Comparison of ENCODE assay signal across 12 cellular contexts in genomic region chr12:68630050-68630449, GRCh38. TPM values are rescaled to one million over a fixed set of nuclear protein-coding genes. Genes with fewer than 3 reads are reported as not detected.
DNase-seq lines count a peak whose midpoint lies in the region; ATAC-seq, FAIRE-seq and TF ChIP-seq lines count a peak whose summit lies in the region.
"Had no signal": no experiment of that assay in that cellular context is flagged by ENCODE, and none has a peak within 500 bp of the region (broad histone marks: within the 10 kb centered on the region; RNA-seq: fewer than 3 reads in every experiment).

No MANE protein-coding gene starts in this region.

- H3K9me3 Mint-ChIP-seq in natural killer cell, result no peaks in the 10 kb centered on the region

- H3K27me3 Mint-ChIP-seq in natural killer cell (ENCODE audit: low read depth in 2 of 2), result no peaks in the 10 kb centered on the region
- H3K27me3 Mint-ChIP-seq: brain had no signal

- no peak overlapping the region for H3K9ac ChIP-seq in BLaER1 treated with 17β-estradiol and CSF1 and Interleukin-3, amounts not matched to agents 10 nM and 100 nM
- no peak overlapping the region for H3K9ac ChIP-seq in GM12878 (ENCODE audit: control insufficient read depth, insufficient read depth, low read length)

- no peak overlapping the region for H3K4me3 ChIP-seq in BLaER1 treated with 17β-estradiol and CSF1 and Interleukin-3, amounts not matched to agents 10 nM and 100 nM
- H3K4me3 ChIP-seq in HEK293 (ENCODE audit: low read depth, low read length), result no peak overlapping the region
- peak overlapping the region; percentile 33; the same call in 1 of the 2 replicates for H3K4me3 ChIP-seq in GM12878
- no peak overlapping the region for H3K4me3 ChIP-seq in ascending aorta
- H3K4me3 ChIP-seq: Peyer's patch had no signal

- no peak for TF ChIP-seq CTCF in HEK293 (tag by site-specific recombination; IDR thresholded peaks at IDR 0.05)
- TF ChIP-seq CTCF in GM12878 (IDR thresholded peaks at IDR 0.05 in 2 of 3, conservative IDR thresholded peaks at IDR 0.05 in 1 of 3; ENCODE audit: control insufficient read depth in 2 of 3, extremely low read depth in 1 of 3, insufficient read depth in 1 of 3, low read depth in 3 of 3, low read length in 3 of 3), result no peak
- no peak for TF ChIP-seq CTCF in natural killer cell (IDR thresholded peaks at IDR 0.05)
- TF ChIP-seq CTCF in ascending aorta (IDR thresholded peaks at IDR 0.05), result no peak

- RAD21 ChIA-PET in GM12878 (lab: Charles Lee; ENCODE audit: unreplicated experiment), result interaction anchor here (0.8 to 3.8 kb wide), 6 partner anchors 11 to 274 kb away, joined by 3 to 24 read pairs (median 4); partner anchors contain the start of gene RAP1B

- peak overlapping the region in 10 of 11 experiments; percentile 2 to 80 (median 32); a peak in 13 of 22 replicates for H3K4me2 ChIP-seq in BLaER1 treated with 17β-estradiol and CSF1 and Interleukin-3, amounts not matched to agents 10 nM and 100 nM
- peak overlapping the region; percentile 51 for H3K4me2 ChIP-seq in GM12878 (ENCODE audit: control insufficient read depth, insufficient read depth)

- no peak for TF ChIP-seq RAD21 in GM12878 (IDR thresholded peaks at IDR 0.05; ENCODE audit: insufficient read depth, low read depth, low read length)

- peaks cover 78 to 100% (median 99%) of the 10 kb centered on the region in 11 experiments for H4K20me1 ChIP-seq in BLaER1 treated with 17β-estradiol and CSF1 and Interleukin-3, amounts not matched to agents 10 nM and 100 nM
- no peaks in the 10 kb centered on the region for H4K20me1 ChIP-seq in GM12878 (ENCODE audit: control insufficient read depth, insufficient read depth)

- BruUV-seq in GM12878 (replicated peaks; lab: Mats Ljungman, UMichigan), result no TSS peak

- peaks cover 12% of the 10 kb centered on the region for H3K36me3 Mint-ChIP-seq in natural killer cell

- ATAC-seq in GM12878, result peak; percentile 25
- ATAC-seq in natural killer cell, result peak; percentile 19 to 48 (median 46)
- no peak for ATAC-seq in GM18861 (IDR thresholded peaks at IDR 0.05; ENCODE audit: unreplicated experiment)

- H3K27ac Mint-ChIP-seq in natural killer cell, result peak overlapping the region; percentile 84 to 95

- no peak for TF ChIP-seq EP300 in GM12878 (IDR thresholded peaks at IDR 0.05; ENCODE audit: borderline replicate concordance in 1 of 2, control insufficient read depth in 1 of 2, low read depth in 2 of 2, low read length in 2 of 2)

- H3K4me3 Mint-ChIP-seq in natural killer cell, result peak overlapping the region; percentile 57
- H3K4me3 Mint-ChIP-seq: brain had no signal

- no peak for DNase-seq in GM12878 (ENCODE audit: low read depth, low spot score)
- DNase-seq in natural killer cell, result no peak
- no peak for DNase-seq in ascending aorta (ENCODE audit: low spot score in 2 of 2)
- DNase-seq in SIG-M5 treated with dmso at 0.1 percent for 504 hours (lab: John Stamatoyannopoulos, UW; ENCODE audit: unreplicated experiment), result no peak
- no peak for DNase-seq in urothelium cell line (ENCODE audit: low spot score)
- DNase-seq: NCI-H2227 treated with DMSO at 0.1 percent for 48 hours; Peyer's patch; stimulated activated CD4-positive, alpha-beta T cell treated with anti-CD3 and anti-CD28 coated beads, Interleukin-2, amount 100 ng/mL, for 48 hours had no signal

- POLR2A ChIA-PET in HEK293 (lab: Yijun Ruan, JAX), result no interaction called here
- POLR2A ChIA-PET in GM12878 (lab: Charles Lee), result interaction anchor here (0.6 to 1.7 kb wide), 6 partner anchors 8 to 20 kb away, joined by 3 to 12 read pairs (median 4); partner anchors contain the start of gene RAP1B

- no peaks in the 10 kb centered on the region for H3K27me3 ChIP-seq in BLaER1 treated with 17β-estradiol and CSF1 and Interleukin-3, amounts not matched to agents 10 nM and 100 nM
- H3K27me3 ChIP-seq in GM12878 (replicated peaks in 1 of 2; ENCODE audit: control insufficient read depth in 2 of 2, insufficient read depth in 2 of 2, low read length in 1 of 2) (no peaks in the 10 kb centered on the region), ascending aorta (no peaks in the 10 kb centered on the region)
- H3K27me3 ChIP-seq: Peyer's patch had no signal

- H3K27ac ChIP-seq in BLaER1 treated with 17β-estradiol and CSF1 and Interleukin-3, amounts not matched to agents 10 nM and 100 nM, result no peak overlapping the region
- H3K27ac ChIP-seq in HEK293 (ENCODE audit: extremely low read depth, low read depth, low read length), result no peak overlapping the region
- 0 out of 2 replicates have a peak overlapping the region, but pooled peaks have one; percentile 20 for H3K27ac ChIP-seq in GM12878 (ENCODE audit: control insufficient read depth, insufficient read depth)
- no peak overlapping the region for H3K27ac ChIP-seq in ascending aorta
- H3K27ac ChIP-seq: Peyer's patch had no signal

- SMC1A ChIA-PET in GM12878 (lab: Charles Lee; ENCODE audit: uncharacterized antibody, unreplicated experiment), result interaction anchor here (0.5 to 3.3 kb wide), 10 partner anchors 9 to 335 kb away, joined by 3 to 23 read pairs (median 5); no protein-coding TSS in a partner anchor

- TF ChIP-seq POLR2A in GM12878 (IDR thresholded peaks at IDR 0.05; ENCODE audit: low read depth, low read length), result no peak

- intact Hi-C loops in GM12878 (cut with micrococcal nuclease; ENCODE audit: unreplicated experiment), result loop anchor here (2.0 to 5.0 kb wide), 2 partner anchors 15 to 273 kb away; no protein-coding TSS in a partner anchor
- intact Hi-C loops in natural killer cell (cut with micrococcal nuclease), result loop anchor here (2.0 kb wide), 1 partner anchor 13 kb away; no protein-coding TSS in a partner anchor
- intact Hi-C loops in ascending aorta (cut with DNase I), result no loop called here

- CTCF ChIA-PET in HEK293 (lab: Yijun Ruan, JAX) (no interaction called here), GM12878 (lab: Yijun Ruan, JAX) (interaction anchor here (1.0 to 1.8 kb wide), 2 partner anchors 10 to 13 kb away, joined by 5 to 6 read pairs; no protein-coding TSS in a partner anchor)

- H3K4me1 Mint-ChIP-seq in natural killer cell, result peaks cover 89% of the 10 kb centered on the region in 2 donors

- H3K4me1 ChIP-seq in BLaER1 treated with 17β-estradiol and CSF1 and Interleukin-3, amounts not matched to agents 10 nM and 100 nM, result peaks cover 23 to 95% (median 58%) of the 10 kb centered on the region in 10 experiments
- H3K4me1 ChIP-seq in HEK293 (ENCODE audit: control insufficient read depth, insufficient read depth, low read length), result peaks cover 8% of the 10 kb centered on the region; the same call in 1 of the 2 replicates
- H3K4me1 ChIP-seq in GM12878 (ENCODE audit: control insufficient read depth, insufficient read depth, low read length), result peaks cover 54% of the 10 kb centered on the region
- peaks cover 0 to 7% of the 10 kb centered on the region in 2 donors for H3K4me1 ChIP-seq in ascending aorta

- FAIRE-seq in GM12878 (lab: Jason Lieb, UNC), result no peak
- no peak for FAIRE-seq in urothelium cell line (lab: Jason Lieb, UNC)

- H3K36me3 ChIP-seq in BLaER1 treated with 17β-estradiol and CSF1 and Interleukin-3, amounts not matched to agents 10 nM and 100 nM, result peaks cover 40 to 87% (median 49%) of the 10 kb centered on the region in 11 experiments
- H3K36me3 ChIP-seq in HEK293 (ENCODE audit: control insufficient read depth in 2 of 2, insufficient read depth in 1 of 2, low read length in 2 of 2) (peaks cover 0 to 24% of the 10 kb centered on the region in 2 experiments; a peak in 1 of 3 replicates), GM12878 (ENCODE audit: control insufficient read depth in 2 of 2, insufficient read depth in 2 of 2, low read length in 1 of 2) (peaks cover 1 to 5% of the 10 kb centered on the region in 2 experiments; a peak in 2 of 4 replicates), ascending aorta (peaks cover 0 to 16% of the 10 kb centered on the region in 2 donors)

- in situ Hi-C loops in GM12878 (cut with MboI), result no loop called here

- H3K79me2 ChIP-seq in GM12878 (ENCODE audit: control insufficient read depth, insufficient read depth, low read length), result peaks cover 100% of the 10 kb centered on the region

- H3K9me3 ChIP-seq in BLaER1 treated with 17β-estradiol and CSF1 and Interleukin-3, amounts not matched to agents 10 nM and 100 nM (replicated peaks in 1 of 11), result peaks cover 10 to 34% (median 32%) of the 10 kb centered on the region in 11 experiments; a peak in 21 of 22 replicates
- H3K9me3 ChIP-seq in HEK293 (ENCODE audit: control insufficient read depth, insufficient read depth, low read depth, low read length) (no peaks in the 10 kb centered on the region), GM12878 (replicated peaks; ENCODE audit: control insufficient read depth, insufficient read depth, low read length) (peaks cover 22% of the 10 kb centered on the region), ascending aorta (peaks cover 4 to 10% of the 10 kb centered on the region in 2 donors)

- no peak overlapping the region for H2AFZ ChIP-seq in GM12878 (ENCODE audit: control insufficient read depth, low read depth, low read length)

RNA-seq across cellular contexts. Expression of gene RAP1B, which starts 19.4 kb away (rescaled TPM):
- total RNA-seq in GM12878 (2013; cell fraction: nucleolus; rRNA removed), result 248 and 255 TPM in 2 replicates
- total RNA-seq in GM12878 (2014; rRNA removed), result 113 and 117 TPM in 2 replicates
- total RNA-seq in GM12878 (2014; rRNA removed; fragmentation: Illumina TruSeq; extraction: Trizol), result 121 and 125 TPM in 2 replicates
- 105 and 115 TPM in 2 replicates for total RNA-seq in GM12878 (2021)
- 52.6 TPM for polyA plus RNA-seq in GM12878 (2011; ENCODE audit: low read depth)
- 203 and 292 TPM in 2 replicates for polyA plus RNA-seq in GM12878 (2011; rRNA removed)
- 80.2 and 93.0 TPM in 2 replicates for polyA plus RNA-seq in GM12878 (2011; cell fraction: cytosol; rRNA removed)
- 61.6 and 84.0 TPM in 2 replicates for polyA plus RNA-seq in GM12878 (2011; cell fraction: nucleus; rRNA removed)
- polyA plus RNA-seq in GM12878 (2012), result 86.1 and 107 TPM in 2 replicates
- polyA plus RNA-seq in GM12878 (2014; fragmentation: Illumina TruSeq; extraction: Trizol), result 201 and 225 TPM in 2 replicates
- 10 to 100 TPM; 88.9 to 95.0 TPM for polyA plus RNA-seq in GM12878 (2014; fragmentation: Nextera tagmentation; extraction: Ambion mirVana)
- polyA plus RNA-seq in GM12878 (2014; rRNA removed), result 121 and 129 TPM in 2 replicates
- polyA plus RNA-seq in GM12878 (2016; fragmentation: Nextera tagmentation; extraction: Ambion mirVana), result 100 to 1,000 TPM; 208 to 219 TPM
- 53.3 and 76.7 TPM in 2 replicates for polyA minus RNA-seq in GM12878 (2011; rRNA and poly(A)+ RNA removed)
- 30.6 and 58.6 TPM in 2 replicates for polyA minus RNA-seq in GM12878 (2011; cell fraction: cytosol; rRNA and poly(A)+ RNA removed)
- 33.7 and 63.2 TPM in 2 replicates for polyA minus RNA-seq in GM12878 (2011; cell fraction: nucleus; rRNA and poly(A)+ RNA removed)
- total RNA-seq in natural killer cell, result 100 to 1,000 TPM; 517 to 664 (median 572) TPM
- total RNA-seq in ascending aorta, result 140 TPM

RNA-seq across cellular contexts. Expression of gene NUP107, which starts 56.7 kb away (rescaled TPM):
- total RNA-seq in GM12878 (2013; cell fraction: nucleolus; rRNA removed), result 244 and 271 TPM in 2 replicates
- total RNA-seq in GM12878 (2014; rRNA removed), result 73.5 and 92.4 TPM in 2 replicates
- 99.5 and 101 TPM in 2 replicates for total RNA-seq in GM12878 (2014; rRNA removed; fragmentation: Illumina TruSeq; extraction: Trizol)
- total RNA-seq in GM12878 (2021), result 73.1 and 73.4 TPM in 2 replicates
- 42.7 TPM for polyA plus RNA-seq in GM12878 (2011; ENCODE audit: low read depth)
- 109 and 186 TPM in 2 replicates for polyA plus RNA-seq in GM12878 (2011; rRNA removed)
- polyA plus RNA-seq in GM12878 (2011; cell fraction: cytosol; rRNA removed), result 49.6 and 70.3 TPM in 2 replicates
- polyA plus RNA-seq in GM12878 (2011; cell fraction: nucleus; rRNA removed), result 79.8 and 123 TPM in 2 replicates
- polyA plus RNA-seq in GM12878 (2012), result 37.0 and 41.6 TPM in 2 replicates
- polyA plus RNA-seq in GM12878 (2014; fragmentation: Illumina TruSeq; extraction: Trizol), result 111 and 147 TPM in 2 replicates
- 10 to 100 TPM; 79.4 to 85.2 TPM for polyA plus RNA-seq in GM12878 (2014; fragmentation: Nextera tagmentation; extraction: Ambion mirVana)
- 71.9 and 78.6 TPM in 2 replicates for polyA plus RNA-seq in GM12878 (2014; rRNA removed)
- 100 to 1,000 TPM; 120 to 132 TPM for polyA plus RNA-seq in GM12878 (2016; fragmentation: Nextera tagmentation; extraction: Ambion mirVana)
- polyA minus RNA-seq in GM12878 (2011; rRNA and poly(A)+ RNA removed), result 57.7 and 77.1 TPM in 2 replicates
- polyA minus RNA-seq in GM12878 (2011; cell fraction: cytosol; rRNA and poly(A)+ RNA removed), result 43.7 and 51.8 TPM in 2 replicates
- 28.8 and 52.0 TPM in 2 replicates for polyA minus RNA-seq in GM12878 (2011; cell fraction: nucleus; rRNA and poly(A)+ RNA removed)
- total RNA-seq in natural killer cell, result 10 to 100 TPM; 54.9 to 69.2 (median 62.0) TPM
- total RNA-seq in ascending aorta, result 4.7 TPM
